16 cellular contexts compared by ENCODE assay signal in the genomic region with DNA sequence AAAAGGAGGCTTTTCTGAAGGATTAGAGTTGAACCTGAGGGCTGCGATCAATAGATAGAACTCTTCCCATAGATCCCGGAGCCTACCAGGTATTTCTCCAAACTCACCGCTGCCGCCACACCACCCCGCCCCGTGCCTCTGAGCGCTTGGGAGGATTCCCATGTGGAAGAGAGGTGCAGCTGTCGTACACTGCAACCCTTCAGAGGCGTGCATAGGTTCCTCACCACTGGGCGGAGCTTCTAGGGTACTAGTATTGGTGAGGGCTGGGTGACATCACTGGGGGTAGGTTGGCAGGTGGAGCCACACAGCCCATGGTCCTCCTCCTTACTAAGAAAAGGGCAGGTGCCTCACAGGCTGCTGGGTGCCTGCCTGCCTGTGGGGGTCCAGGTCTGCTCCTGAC.
DNase-seq lines count a peak whose midpoint lies in the region; ATAC-seq and TF ChIP-seq lines count a peak whose summit lies in the region.
"Had no signal": no experiment of that assay in that cellular context is flagged by ENCODE, and none has a peak within 500 bp of the region (broad histone marks: within the 10 kb centered on the region; RNA-seq: fewer than 3 reads in every experiment).

No MANE protein-coding gene starts in this region.

- H3K27ac ChIP-seq in left ventricle myocardium inferior (replicated peaks), result peak overlapping the region; percentile 87
- no peak overlapping the region for H3K27ac ChIP-seq in neuronal stem cell (replicated peaks; ENCODE audit: low read length)
- H3K27ac ChIP-seq: adrenal gland, KMS-11, thoracic aorta had no signal

- H3K4me3 Mint-ChIP-seq in stimulated activated effector memory CD8-positive, alpha-beta T cell treated with anti-CD3 and anti-CD28 coated beads, Interleukin-12 subunit alpha, Interleukin-12 subunit beta, amount 100 ng/mL, for 72 hours, result no peak overlapping the region
- H3K4me3 Mint-ChIP-seq: natural killer cell had no signal

- H3K9me3 Mint-ChIP-seq in stimulated activated effector memory CD8-positive, alpha-beta T cell treated with anti-CD3 and anti-CD28 coated beads, Interleukin-12 subunit alpha, Interleukin-12 subunit beta, amount 100 ng/mL, for 72 hours, result no peaks in the 10 kb centered on the region
- H3K9me3 Mint-ChIP-seq: natural killer cell had no signal

- H3K36me3 ChIP-seq in left ventricle myocardium inferior (no peaks in the 10 kb centered on the region), neuronal stem cell (replicated peaks in 1 of 2; ENCODE audit: control insufficient read depth in 2 of 2, insufficient read depth in 2 of 2, low read length in 2 of 2) (no peaks in the 10 kb centered on the region)
- H3K36me3 ChIP-seq: adrenal gland, thoracic aorta had no signal

- no peaks in the 10 kb centered on the region for H3K36me3 Mint-ChIP-seq in stimulated activated effector memory CD8-positive, alpha-beta T cell treated with anti-CD3 and anti-CD28 coated beads, Interleukin-12 subunit alpha, Interleukin-12 subunit beta, amount 100 ng/mL, for 72 hours
- H3K36me3 Mint-ChIP-seq: natural killer cell had no signal

- H2AK5ac ChIP-seq in neuronal stem cell (ENCODE audit: low read depth, low read length), result no peak overlapping the region

- H3K9me3 ChIP-seq in left ventricle myocardium inferior (replicated peaks) (no peaks in the 10 kb centered on the region), neuronal stem cell (replicated peaks in 1 of 2; ENCODE audit: control insufficient read depth in 2 of 2, insufficient read depth in 1 of 2, low read depth in 1 of 2, low read length in 2 of 2) (peaks cover 0 to 2% of the 10 kb centered on the region in 2 donors)
- H3K9me3 ChIP-seq: adrenal gland, thoracic aorta had no signal

- no CpG with 5 or more reads among the region's 10 CpGs for WGBS in neuronal stem cell (ENCODE audit: extremely low coverage in 2 of 2, insufficient read length in 2 of 2, insufficient replicate concordance in 1 of 2), 2 donors

- H3K4me2 ChIP-seq in neuronal stem cell (ENCODE audit: insufficient read depth, low read length, poor library complexity, severe bottlenecking), result no peak overlapping the region
- H3K4me2 ChIP-seq: KMS-11 had no signal

- no peak overlapping the region for H4K8ac ChIP-seq in neuronal stem cell (ENCODE audit: low read depth, low read length)

- H3K4ac ChIP-seq in neuronal stem cell (ENCODE audit: low read length), result no peak overlapping the region

- TF ChIP-seq CTCF in left ventricle myocardium inferior (IDR thresholded peaks at IDR 0.05; ENCODE audit: borderline replicate concordance), result no peak

- H3K23ac ChIP-seq in neuronal stem cell (ENCODE audit: low read depth, low read length, poor library complexity), result no peak overlapping the region

- peaks cover 9% of the 10 kb centered on the region for H3K4me1 Mint-ChIP-seq in stimulated activated effector memory CD8-positive, alpha-beta T cell treated with anti-CD3 and anti-CD28 coated beads, Interleukin-12 subunit alpha, Interleukin-12 subunit beta, amount 100 ng/mL, for 72 hours
- H3K4me1 Mint-ChIP-seq: natural killer cell had no signal

- H2AFZ ChIP-seq in neuronal stem cell (ENCODE audit: low read length), result no peak overlapping the region

- intact Hi-C loops in left ventricle myocardium inferior (cut with micrococcal nuclease), result loop anchor here (10.0 kb wide), 2 partner anchors 59 to 71 kb away; no protein-coding TSS in a partner anchor
- intact Hi-C loops in cardiac septum (cut with DNase I), result loop anchor here (1.0 kb wide), 1 partner anchor 49 kb away; no protein-coding TSS in a partner anchor

- no peak for DNase-seq in left ventricle myocardium inferior
- DNase-seq in cardiac septum (ENCODE audit: low spot score), result no peak
- peak; percentile 82 for DNase-seq in NCI-H146 (lab: John Stamatoyannopoulos, UW)
- DNase-seq in SK-N-DZ (ENCODE audit: low spot score), result peak; percentile 44
- no peak for DNase-seq in neuronal stem cell (ENCODE audit: low spot score)
- DNase-seq in stimulated activated effector memory CD8-positive, alpha-beta T cell treated with anti-CD3 and anti-CD28 coated beads, Interleukin-12 subunit alpha, Interleukin-12 subunit beta, amount 100 ng/mL, for 72 hours (ENCODE audit: low spot score in 2 of 2), result no peak
- no peak for DNase-seq in NCI-H1092 (lab: John Stamatoyannopoulos, UW)
- DNase-seq: adrenal gland, EL, natural killer cell, NCI-H2081 treated with DMSO at 0.1 percent for 48 hours, T1000 had no signal

- H3K27ac Mint-ChIP-seq in stimulated activated effector memory CD8-positive, alpha-beta T cell treated with anti-CD3 and anti-CD28 coated beads, Interleukin-12 subunit alpha, Interleukin-12 subunit beta, amount 100 ng/mL, for 72 hours, result no peak overlapping the region
- H3K27ac Mint-ChIP-seq: natural killer cell had no signal

- no peak overlapping the region for H2BK12ac ChIP-seq in neuronal stem cell (ENCODE audit: low read length)

- H3K27me3 ChIP-seq in left ventricle myocardium inferior (ENCODE audit: low read depth) (no peaks in the 10 kb centered on the region), neuronal stem cell (ENCODE audit: control insufficient read depth in 3 of 3, insufficient read depth in 3 of 3, low read depth in 1 of 3, low read length in 3 of 3) (peaks cover 0 to 30% (median 16%) of the 10 kb centered on the region in 3 experiments)
- H3K27me3 ChIP-seq: adrenal gland had no signal

- H2BK15ac ChIP-seq in neuronal stem cell (ENCODE audit: low read length), result no peak overlapping the region

- H3K18ac ChIP-seq in neuronal stem cell (ENCODE audit: low read length), result peak overlapping the region; percentile 6

- no peak overlapping the region for H2BK120ac ChIP-seq in neuronal stem cell (ENCODE audit: low read depth, low read length)

- H3K14ac ChIP-seq in neuronal stem cell (ENCODE audit: low read length), result no peak overlapping the region

- H4K91ac ChIP-seq in neuronal stem cell (ENCODE audit: low read depth, low read length, poor library complexity), result no peak overlapping the region

- H3K4me1 ChIP-seq in left ventricle myocardium inferior, result peaks cover 98% of the 10 kb centered on the region
- H3K4me1 ChIP-seq in neuronal stem cell (ENCODE audit: control insufficient read depth in 2 of 2, insufficient read depth in 1 of 2, low read depth in 1 of 2, low read length in 2 of 2), result peaks cover 14 to 34% of the 10 kb centered on the region in 2 donors

- no peaks in the 10 kb centered on the region for H3K79me1 ChIP-seq in neuronal stem cell (ENCODE audit: low read depth, low read length)

- H2BK5ac ChIP-seq in neuronal stem cell (ENCODE audit: low read length), result no peak overlapping the region

- no peak overlapping the region for H3K9ac ChIP-seq in neuronal stem cell (ENCODE audit: low read depth, low read length, poor library complexity)
- H3K9ac ChIP-seq: KMS-11 had no signal

- no peak for ATAC-seq in HG03025 (IDR thresholded peaks at IDR 0.05; ENCODE audit: low FRiP score, unreplicated experiment)
- no peak for ATAC-seq in stimulated activated effector memory CD8-positive, alpha-beta T cell treated with anti-CD3 and anti-CD28 coated beads, Interleukin-12 subunit alpha, Interleukin-12 subunit beta, amount 100 ng/mL, for 72 hours
- ATAC-seq: left lobe of liver, natural killer cell had no signal

- H3K4me3 ChIP-seq in left ventricle myocardium inferior (peak overlapping the region; percentile 76), neuronal stem cell (ENCODE audit: low read length in 2 of 2) (no peak overlapping the region)
- H3K4me3 ChIP-seq: adrenal gland, thoracic aorta had no signal

Comparison
In these comparisons a context has a peak if more than half of its experiments do, and no peak if none do; other contexts are left out.
1. DNase-seq: peak in NCI-H146 (single experiment) and SK-N-DZ (single experiment); none in left ventricle myocardium inferior (single experiment), cardiac septum (single experiment), neuronal stem cell (single experiment), stimulated activated effector memory CD8-positive, alpha-beta T cell treated with anti-CD3 and anti-CD28 coated beads, Interleukin-12 subunit alpha, Interleukin-12 subunit beta, amount 100 ng/mL, for 72 hours (0 of 2) and NCI-H1092 (single experiment).